ENCODE assay signal across 15 cellular contexts in the genomic region with DNA sequence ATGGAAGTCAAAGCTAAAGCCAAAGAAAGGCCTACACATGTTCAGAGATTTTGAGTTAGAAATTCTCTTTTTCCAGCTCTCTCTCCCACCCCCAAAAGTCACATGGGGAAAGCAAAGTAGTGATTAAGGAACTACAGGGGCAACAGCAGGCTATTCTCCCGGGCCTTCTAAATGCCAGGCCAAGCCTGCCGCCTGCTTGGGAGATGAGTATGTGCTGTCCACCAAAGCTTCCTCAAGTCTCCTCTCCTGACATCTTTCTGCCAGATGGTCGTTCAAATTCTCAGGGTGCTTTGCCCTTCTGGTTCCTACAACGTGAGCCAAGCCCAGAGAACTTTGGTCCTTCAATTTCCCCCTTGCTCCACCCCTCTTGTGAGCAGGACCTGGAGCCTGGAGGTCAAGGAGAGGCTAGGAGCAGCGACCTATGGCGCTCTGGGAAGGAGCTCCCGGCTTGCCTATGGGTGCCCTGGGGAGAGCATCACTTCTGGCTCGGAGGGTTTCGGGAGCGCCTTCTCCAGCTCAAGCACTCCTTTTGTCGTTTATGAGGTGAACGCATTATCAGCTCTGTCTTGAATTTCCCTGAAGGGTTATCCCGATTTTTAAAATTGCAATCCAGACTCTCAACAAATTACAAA. TPM values are rescaled to one million over a fixed set of nuclear protein-coding genes. Genes with fewer than 3 reads are reported as not detected.
"Had no signal": no experiment of that assay in that cellular context is flagged by ENCODE, and none has a peak within 500 bp of the region (broad histone marks: within the 10 kb centered on the region; RNA-seq: fewer than 3 reads in every experiment).

No MANE protein-coding gene starts in this region.

- H3K4me1 ChIP-seq: uterus had no signal

- DNase-seq: activated CD4-positive, alpha-beta T cell treated with anti-CD3 and anti-CD28 coated beads for 48 hours; activated CD8-positive, alpha-beta T cell treated with anti-CD3 and anti-CD28 coated beads, Interleukin-2, amount 10 ng/mL, durations not matched to agents 7 days and 5 days; activated naive CD4-positive, alpha-beta T cell treated with Interleukin-2 at 50 U/mL for 16 hours; activated naive CD8-positive, alpha-beta T cell treated with anti-CD3 and anti-CD28 coated beads, Interleukin-2, amount 50 U/mL, for 24 hours; effector memory CD4-positive, alpha-beta T cell; kidney; left ventricle myocardium inferior; mesenchymal stem cell; stimulated activated CD4-positive, alpha-beta T cell treated with anti-CD3 and anti-CD28 coated beads, Interleukin-4, amount 100 ng/mL, for 4 hours; uterus had no signal

- H3K4me3 Mint-ChIP-seq: activated CD8-positive, alpha-beta T cell treated with anti-CD3 and anti-CD28 coated beads, Interleukin-2, amount 10 ng/mL, durations not matched to agents 7 days and 5 days; activated naive CD8-positive, alpha-beta T cell treated with anti-CD3 and anti-CD28 coated beads, Interleukin-2, amount 50 U/mL, for 24 hours had no signal

- H3K9me3 ChIP-seq: left ventricle myocardium inferior, ovary, uterus had no signal

- H3K27ac ChIP-seq: coronary artery, epithelial cell of prostate, left ventricle myocardium inferior, ovary, uterus had no signal

- FAIRE-seq: kidney had no signal

- ATAC-seq: activated CD8-positive, alpha-beta T cell treated with anti-CD3 and anti-CD28 coated beads, Interleukin-2, amount 10 ng/mL, durations not matched to agents 7 days and 5 days; activated naive CD8-positive, alpha-beta T cell treated with anti-CD3 and anti-CD28 coated beads, Interleukin-2, amount 50 U/mL, for 24 hours had no signal

- H3K27ac Mint-ChIP-seq: activated CD8-positive, alpha-beta T cell treated with anti-CD3 and anti-CD28 coated beads, Interleukin-2, amount 10 ng/mL, durations not matched to agents 7 days and 5 days; activated naive CD8-positive, alpha-beta T cell treated with anti-CD3 and anti-CD28 coated beads, Interleukin-2, amount 50 U/mL, for 24 hours had no signal

- H3K27me3 ChIP-seq: ovary, uterus had no signal

- H3K4me3 ChIP-seq: coronary artery, left ventricle myocardium inferior, ovary, uterus had no signal

- H3K36me3 ChIP-seq: left ventricle myocardium inferior, ovary, uterus had no signal

- H3K9me3 Mint-ChIP-seq: activated naive CD8-positive, alpha-beta T cell treated with anti-CD3 and anti-CD28 coated beads, Interleukin-2, amount 50 U/mL, for 24 hours had no signal

RNA-seq across cellular contexts. Expression of a gene that starts 4.4 kb away (rescaled TPM):
- total RNA-seq: activated CD8-positive, alpha-beta T cell treated with anti-CD3 and anti-CD28 coated beads, Interleukin-2, amount 10 ng/mL, durations not matched to agents 7 days and 5 days; renal cortical epithelial cell; T-helper 1 cell treated with Interleukin-12 subunit alpha and Interleukin-12 subunit beta and Interleukin-4 antibody, amounts not matched to agents 30 ng/mL and 1 ng/mL, for 36 hours had no signal
